In the genomic region with DNA sequence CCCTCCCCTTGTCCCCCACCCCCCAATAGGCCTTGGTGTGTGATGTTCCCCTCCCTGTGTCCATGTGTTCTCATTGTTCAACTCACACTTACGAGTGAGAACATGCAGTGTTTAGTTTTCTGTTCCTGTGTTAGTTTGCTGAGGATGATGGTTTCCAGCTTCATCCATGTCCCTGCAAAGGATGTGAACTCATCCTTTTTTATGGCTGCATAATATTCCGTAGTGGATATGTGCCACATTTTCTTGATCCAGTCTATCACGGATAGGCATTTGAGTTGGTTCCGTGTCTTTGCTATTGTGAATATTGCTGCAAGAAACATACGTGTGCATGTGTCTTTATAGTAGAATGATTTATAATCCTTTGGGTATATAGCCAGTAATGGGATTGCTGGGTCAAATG, we compare ENCODE assay signal across 8 cellular contexts. TPM values are rescaled to one million over a fixed set of nuclear protein-coding genes. Genes with fewer than 3 reads are reported as not detected.
DNase-seq lines count a peak whose midpoint lies in the region; FAIRE-seq and TF ChIP-seq lines count a peak whose summit lies in the region.
"Not testable (repeated sequence)": the region's sequence is repeated elsewhere in the genome, so short reads cannot be mapped to it uniquely, and the experiment has no call there.
"Had no signal": no experiment of that assay in that cellular context is flagged by ENCODE, and none has a peak within 500 bp of the region (broad histone marks: within the 10 kb centered on the region; RNA-seq: fewer than 3 reads in every experiment).

No MANE protein-coding gene starts in this region.

- H3K27me3 Mint-ChIP-seq in CD14-positive monocyte (ENCODE audit: low read depth in 3 of 3); dendritic cell treated with granulocyte-macrophage colony-stimulating factor and Interleukin-4, amounts not matched to agents 40 ng/mL and 50 ng/mL, for 4 days: not testable (repeated sequence)

- not testable (repeated sequence) for H3K9me3 ChIP-seq in muscle layer of colon (ENCODE audit: low read length); prostate gland; stomach smooth muscle (ENCODE audit: control insufficient read depth in 2 of 2, low read length in 2 of 2)

- peaks cover 20% of the 10 kb centered on the region for H3K4me1 Mint-ChIP-seq in CD14-positive monocyte
- peaks cover 12% of the 10 kb centered on the region for H3K4me1 Mint-ChIP-seq in dendritic cell treated with granulocyte-macrophage colony-stimulating factor and Interleukin-4, amounts not matched to agents 40 ng/mL and 50 ng/mL, for 4 days (ENCODE audit: low read depth)

- H3K36me3 ChIP-seq in muscle layer of colon (ENCODE audit: insufficient read depth, low read length); prostate gland; stomach smooth muscle (ENCODE audit: control insufficient read depth in 2 of 2, insufficient read depth in 2 of 2, low read length in 2 of 2): not testable (repeated sequence)

- WGBS in prostate gland, result 85% methylated on average over 5 of the region's 5 CpGs

- not testable (repeated sequence) for H3K36me3 Mint-ChIP-seq in CD14-positive monocyte; dendritic cell treated with granulocyte-macrophage colony-stimulating factor and Interleukin-4, amounts not matched to agents 40 ng/mL and 50 ng/mL, for 4 days (ENCODE audit: low read depth)

- not testable (repeated sequence) for TF ChIP-seq POLR2A in prostate gland (IDR thresholded peaks at IDR 0.05)

- FAIRE-seq in HTR-8/SVneo (lab: Jason Lieb, UNC), result peak; percentile 4

- H3K4me1 ChIP-seq in muscle layer of colon (ENCODE audit: insufficient read depth, low read length) (peaks cover 27% of the 10 kb centered on the region), prostate gland (replicated peaks) (peaks cover 21% of the 10 kb centered on the region), stomach smooth muscle (ENCODE audit: control insufficient read depth, insufficient read depth, low read length) (peaks cover 20% of the 10 kb centered on the region)

- TF ChIP-seq CTCF in CD14-positive monocyte (IDR thresholded peaks at IDR 0.05); VCaP (conservative IDR thresholded peaks at IDR 0.05); prostate gland (IDR thresholded peaks at IDR 0.05): not testable (repeated sequence)

- not testable (repeated sequence) for H3K4me3 ChIP-seq in muscle layer of colon (ENCODE audit: low read depth in 1 of 2, low read length in 2 of 2); prostate gland
- H3K4me3 ChIP-seq in stomach smooth muscle (ENCODE audit: low read length in 2 of 2), result peak overlapping the region in 1 of 2 donors; percentile 43

- not testable (repeated sequence) for H3K9me3 Mint-ChIP-seq in CD14-positive monocyte; dendritic cell treated with granulocyte-macrophage colony-stimulating factor and Interleukin-4, amounts not matched to agents 40 ng/mL and 50 ng/mL, for 4 days

- not testable (repeated sequence) for H3K9ac ChIP-seq in muscle layer of colon (ENCODE audit: low read length); stomach smooth muscle (ENCODE audit: low read length in 2 of 2)

- not testable (repeated sequence) for H3K27me3 ChIP-seq in muscle layer of colon (ENCODE audit: control insufficient read depth in 1 of 2, insufficient read depth in 2 of 2, low read length in 2 of 2); prostate gland (replicated peaks; ENCODE audit: insufficient read depth); stomach smooth muscle (ENCODE audit: control insufficient read depth in 1 of 2, insufficient read depth in 2 of 2, low read length in 2 of 2)

- peak overlapping the region; percentile 79 to 91 (median 85) for H3K27ac Mint-ChIP-seq in CD14-positive monocyte
- peak overlapping the region; percentile 72 for H3K27ac Mint-ChIP-seq in dendritic cell treated with granulocyte-macrophage colony-stimulating factor and Interleukin-4, amounts not matched to agents 40 ng/mL and 50 ng/mL, for 4 days

- H3K27ac ChIP-seq in VCaP (peak overlapping the region; percentile 72), muscle layer of colon (ENCODE audit: low read depth, low read length) (peak overlapping the region; percentile 28), prostate gland (peak overlapping the region; percentile 73 to 86), stomach smooth muscle (ENCODE audit: low read length) (peak overlapping the region; percentile 73)

- intact Hi-C loops in CD14-positive monocyte (cut with micrococcal nuclease); prostate gland (cut with DNase I): not testable (repeated sequence)
- intact Hi-C loops in dendritic cell treated with granulocyte-macrophage colony-stimulating factor and Interleukin-4, amounts not matched to agents 40 ng/mL and 50 ng/mL, for 4 days (cut with micrococcal nuclease), result loop anchor here (5.0 kb wide), 1 partner anchor 49 kb away; a partner anchor contains a TSS

- not testable (repeated sequence) for DNase-seq in CD14-positive monocyte (ENCODE audit: low spot score); HTR-8/SVneo (ENCODE audit: insufficient read length, low spot score); prostate gland (ENCODE audit: low spot score)

- not testable (repeated sequence) for H3K4me3 Mint-ChIP-seq in CD14-positive monocyte; dendritic cell treated with granulocyte-macrophage colony-stimulating factor and Interleukin-4, amounts not matched to agents 40 ng/mL and 50 ng/mL, for 4 days

RNA-seq across cellular contexts. Expression of a gene that starts 14.8 kb away (rescaled TPM):
- not detected for polyA plus RNA-seq in CD14-positive monocyte
- 1,000 to 10,000 TPM; 1,031 to 1,176 TPM for total RNA-seq in prostate gland
- total RNA-seq: CD8-positive, alpha-beta T cell had no signal

RNA-seq across cellular contexts. Expression of a gene that starts 48.7 kb away (rescaled TPM):
- 100 to 1,000 TPM; 123 to 129 TPM for polyA plus RNA-seq in CD14-positive monocyte
- total RNA-seq in prostate gland, result 100 to 1,000 TPM in 1 of 2 donors, 10 to 100 TPM in 1; 77.4 to 107 TPM

RNA-seq across cellular contexts. Expression of a gene that starts 49.2 kb away (rescaled TPM):
- 10 to 100 TPM; 40.7 to 40.8 TPM for polyA plus RNA-seq in CD14-positive monocyte
- 10 to 100 TPM; 45.9 to 56.6 TPM for total RNA-seq in prostate gland

Comparison
In these comparisons a context has a peak if more than half of its experiments do, and no peak if none do; other contexts are left out.
1. H3K27ac ChIP-seq: peak in every context shown above with its lines; median percentile 80 in prostate gland; 73 in stomach smooth muscle; 72 in VCaP; 28 in muscle layer of colon.